Comparison of ENCODE assay signal across 24 cellular contexts in genomic region chr1:98005326-98006010, GRCh38.
DNase-seq lines count a peak whose midpoint lies in the region; ATAC-seq and TF ChIP-seq lines count a peak whose summit lies in the region.
"Had no signal": no experiment of that assay in that cellular context is flagged by ENCODE, and none has a peak within 500 bp of the region (broad histone marks: within the 10 kb centered on the region; RNA-seq: fewer than 3 reads in every experiment).

No MANE protein-coding gene starts in this region.

- POLR2A ChIA-PET in PC-3 (lab: Charles Lee; ENCODE audit: unreplicated experiment), result no interaction called here

- no peak overlapping the region for H2BK5ac ChIP-seq in mesenchymal stem cell (ENCODE audit: low read depth, low read length, poor library complexity, severe bottlenecking)

- H4K20me1 ChIP-seq in PC-3 (ENCODE audit: low read length), result no peaks in the 10 kb centered on the region

- no peak overlapping the region for H2BK120ac ChIP-seq in mesenchymal stem cell (ENCODE audit: low read depth, low read length)

- no peak overlapping the region for H3K18ac ChIP-seq in mesenchymal stem cell (ENCODE audit: low read depth in 1 of 2, low read length in 2 of 2)

- no peaks in the 10 kb centered on the region for H3K36me3 ChIP-seq in PC-3 (ENCODE audit: low read depth, low read length)
- H3K36me3 ChIP-seq in brain microvascular endothelial cell (replicated peaks), result no peaks in the 10 kb centered on the region
- H3K36me3 ChIP-seq in mesenchymal stem cell (ENCODE audit: control insufficient read depth in 1 of 2, insufficient read depth in 2 of 2, low read depth in 1 of 2, low read length in 2 of 2), result no peaks in the 10 kb centered on the region
- no peaks in the 10 kb centered on the region for H3K36me3 ChIP-seq in heart left ventricle
- H3K36me3 ChIP-seq: breast epithelium, transverse colon had no signal

- no peaks in the 10 kb centered on the region for H3K9me2 ChIP-seq in PC-3 (replicated peaks; ENCODE audit: low read length)

- in situ Hi-C loops in brain microvascular endothelial cell (cut with HindIII; ENCODE audit: low pct_ligation_motif_present, low sequenced_read_pairs), result no loop called here

- H3K14ac ChIP-seq in mesenchymal stem cell (ENCODE audit: low read length in 2 of 2), result no peak overlapping the region

- CTCF ChIA-PET in PC-3 (lab: Charles Lee), result interaction anchor here (0.8 kb wide), 1 partner anchor 318 kb away, joined by 3 read pairs; no protein-coding TSS in a partner anchor

- no peaks in the 10 kb centered on the region for H3K9me3 ChIP-seq in PC-3 (ENCODE audit: low read length)
- no peaks in the 10 kb centered on the region for H3K9me3 ChIP-seq in mesenchymal stem cell (ENCODE audit: control insufficient read depth, low read length)
- no peaks in the 10 kb centered on the region for H3K9me3 ChIP-seq in heart left ventricle
- H3K9me3 ChIP-seq: breast epithelium, psoas muscle, transverse colon had no signal

- TF ChIP-seq POLR2A in heart left ventricle (IDR thresholded peaks at IDR 0.05), result no peak

- no peak overlapping the region for H2AK5ac ChIP-seq in mesenchymal stem cell (ENCODE audit: low read length, severe bottlenecking)

- no peaks in the 10 kb centered on the region for H3K27me3 ChIP-seq in PC-3 (ENCODE audit: low read length)
- H3K27me3 ChIP-seq in brain microvascular endothelial cell (replicated peaks), result no peaks in the 10 kb centered on the region
- H3K27me3 ChIP-seq in mesenchymal stem cell (ENCODE audit: control insufficient read depth in 1 of 2, insufficient read depth in 1 of 2, low read length in 2 of 2), result no peaks in the 10 kb centered on the region
- H3K27me3 ChIP-seq in heart left ventricle, result no peaks in the 10 kb centered on the region
- H3K27me3 ChIP-seq: breast epithelium, transverse colon had no signal

- BruUV-seq in PC-3 (replicated peaks; lab: Mats Ljungman, UMichigan), result no TSS peak

- H3K4me2 ChIP-seq in PC-3 (ENCODE audit: low read length) (peak overlapping the region; percentile 33), mesenchymal stem cell (ENCODE audit: low read length, poor library complexity, severe bottlenecking) (no peak overlapping the region)

- no peak overlapping the region for H3K4me3 ChIP-seq in PC-3 (ENCODE audit: low read length)
- no peak overlapping the region for H3K4me3 ChIP-seq in brain microvascular endothelial cell (ENCODE audit: low read depth, low read length)
- H3K4me3 ChIP-seq in mesenchymal stem cell (ENCODE audit: insufficient read depth in 1 of 2, low read depth in 1 of 2, low read length in 2 of 2), result no peak overlapping the region
- H3K4me3 ChIP-seq in heart left ventricle, result no peak overlapping the region
- H3K4me3 ChIP-seq: breast epithelium, psoas muscle, transverse colon had no signal

- no peak overlapping the region for H3K23ac ChIP-seq in mesenchymal stem cell (ENCODE audit: low read length in 2 of 2)

- DNase-seq in ELR (ENCODE audit: low read depth) (peak; percentile 87), PC-3 (peak; percentile 84), brain microvascular endothelial cell (peak; percentile 21), mesenchymal stem cell (no peak), heart left ventricle (no peak), NCI-H1417 treated with DMSO at 0.1 percent for 48 hours (lab: John Stamatoyannopoulos, UW) (no peak), UCSD-AML1 (lab: John Stamatoyannopoulos, UW; ENCODE audit: unreplicated experiment) (no peak)
- no peak for DNase-seq in effector CD8-positive, alpha-beta T cell (lab: John Stamatoyannopoulos, UW)
- DNase-seq: activated CD8-positive, alpha-beta memory T cell treated with anti-CD3 and anti-CD28 coated beads for 24 hours; activated gamma-delta T cell; activated T-cell treated with anti-CD3 and anti-CD28 coated beads, Interleukin-2, amount 50 U/mL, for 1 hour; AML-193; CD8-positive, alpha-beta T cell; cortex of kidney; GF-D8; GOT3; left cardiac atrium; NCI-H1048; NCI-H187; OCI-M1; psoas muscle; SIG-M5; transverse colon had no signal

- no peaks in the 10 kb centered on the region for H3K79me1 ChIP-seq in mesenchymal stem cell (replicated peaks; ENCODE audit: low read length, poor library complexity, severe bottlenecking)

- no peak overlapping the region for H2BK15ac ChIP-seq in mesenchymal stem cell (ENCODE audit: low read depth, poor library complexity, severe bottlenecking)

- intact Hi-C loops in PC-3 (cut with micrococcal nuclease), result no loop called here
- intact Hi-C loops in heart left ventricle (cut with DNase I), result no loop called here

- 0 out of 2 replicates have a peak overlapping the region, but pooled peaks have one; percentile 15 for H2AFZ ChIP-seq in PC-3 (ENCODE audit: low read length)
- no peak overlapping the region for H2AFZ ChIP-seq in mesenchymal stem cell (ENCODE audit: low read depth, low read length)

- H4K91ac ChIP-seq in mesenchymal stem cell (ENCODE audit: low read length), result no peak overlapping the region

- H3K4ac ChIP-seq in mesenchymal stem cell (ENCODE audit: low read depth in 1 of 2, low read length in 2 of 2), result no peak overlapping the region

- H2BK12ac ChIP-seq in mesenchymal stem cell (ENCODE audit: low read length in 2 of 2), result no peak overlapping the region

- H3K79me2 ChIP-seq in PC-3 (ENCODE audit: low read length), result no peaks in the 10 kb centered on the region

- TF ChIP-seq CTCF in PC-3 (conservative IDR thresholded peaks at IDR 0.05; ENCODE audit: low read depth, low read length) (no peak), brain microvascular endothelial cell (IDR thresholded peaks at IDR 0.05; ENCODE audit: low read depth, low read length, missing control alignments) (no peak), heart left ventricle (IDR thresholded peaks at IDR 0.05) (no peak)

- H3K27ac ChIP-seq in PC-3 (ENCODE audit: low read length), result peak overlapping the region; percentile 51
- no peak overlapping the region for H3K27ac ChIP-seq in brain microvascular endothelial cell
- peak overlapping the region; percentile 32 for H3K27ac ChIP-seq in mesenchymal stem cell (ENCODE audit: low read length, poor library complexity, severe bottlenecking)
- H3K27ac ChIP-seq in heart left ventricle, result no peak overlapping the region
- H3K27ac ChIP-seq: breast epithelium, psoas muscle, transverse colon had no signal

- ATAC-seq in PC-3 (peak; percentile 66), heart left ventricle (no peak)
- ATAC-seq: CD8-positive, alpha-beta T cell; left cardiac atrium; psoas muscle had no signal

- H3K9ac ChIP-seq in PC-3 (ENCODE audit: low read length) (0 out of 2 replicates have a peak overlapping the region, but pooled peaks have one; percentile 1), mesenchymal stem cell (ENCODE audit: low read length) (no peak overlapping the region)

- no peak overlapping the region for H4K8ac ChIP-seq in mesenchymal stem cell (ENCODE audit: low read length)

- peaks cover 45% of the 10 kb centered on the region for H3K4me1 ChIP-seq in PC-3 (ENCODE audit: insufficient read depth, low read length)
- peaks cover 2% of the 10 kb centered on the region for H3K4me1 ChIP-seq in mesenchymal stem cell (ENCODE audit: control insufficient read depth, insufficient read depth, low read depth, low read length)
- H3K4me1 ChIP-seq in heart left ventricle, result no peaks in the 10 kb centered on the region
- H3K4me1 ChIP-seq: breast epithelium, psoas muscle had no signal

- H3F3A ChIP-seq in PC-3 (ENCODE audit: low read length, unreplicated experiment), result no peaks in the 10 kb centered on the region

Comparison
In these comparisons a context has a peak if more than half of its experiments do, and no peak if none do; other contexts are left out.
1. DNase-seq: peak in ELR (single experiment), PC-3 (single experiment) and brain microvascular endothelial cell (single experiment); none in mesenchymal stem cell (single experiment), heart left ventricle (0 of 5), NCI-H1417 treated with DMSO at 0.1 percent for 48 hours (single experiment), UCSD-AML1 (single experiment) and effector CD8-positive, alpha-beta T cell (single experiment).
2. H3K27ac ChIP-seq: peak in PC-3 (single experiment) and mesenchymal stem cell (single experiment); none in brain microvascular endothelial cell (single experiment) and heart left ventricle (0 of 12).